21 cellular contexts compared by ENCODE assay signal in the genomic region with DNA sequence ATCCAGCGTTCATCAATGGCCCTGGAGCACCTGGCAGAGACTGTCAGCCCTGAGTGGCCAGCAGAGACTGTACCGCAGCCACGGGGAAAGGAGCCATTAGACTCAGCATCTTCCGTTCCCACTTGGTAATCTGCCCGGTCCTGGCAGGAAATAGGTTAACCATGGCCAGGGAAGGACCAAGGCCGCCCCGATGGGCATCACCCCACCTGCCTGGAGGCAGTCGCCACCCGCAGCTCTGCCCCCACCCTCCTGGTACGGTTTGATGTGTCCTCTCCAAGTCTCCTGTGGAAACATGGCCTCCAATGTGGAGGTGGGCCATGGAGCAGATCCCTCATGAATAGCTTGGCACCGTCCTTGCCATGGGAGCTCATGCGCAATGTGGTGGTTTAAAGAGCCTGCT.
DNase-seq lines count a peak whose midpoint lies in the region; ATAC-seq and TF ChIP-seq lines count a peak whose summit lies in the region.
"Had no signal": no experiment of that assay in that cellular context is flagged by ENCODE, and none has a peak within 500 bp of the region (broad histone marks: within the 10 kb centered on the region; RNA-seq: fewer than 3 reads in every experiment).

No MANE protein-coding gene starts in this region.

- no peak overlapping the region for H3T11ph ChIP-seq in H9 (ENCODE audit: low read length)

- TF ChIP-seq POLR2A in stomach (IDR thresholded peaks at IDR 0.05) = no peak

- no peak overlapping the region for H4K91ac ChIP-seq in H9 (ENCODE audit: insufficient read length, low read depth, low read length)

- H2BK12ac ChIP-seq in H9 (ENCODE audit: insufficient read length, low read depth, low read length) = no peak overlapping the region

- H3K9me3 ChIP-seq in H9 (ENCODE audit: control insufficient read depth, low read depth, low read length) = no peaks in the 10 kb centered on the region
- no peaks in the 10 kb centered on the region for H3K9me3 ChIP-seq in stomach
- H3K9me3 ChIP-seq: Caco-2, SK-N-SH had no signal

- H2BK5ac ChIP-seq in H9 (ENCODE audit: insufficient read length, low read length) = no peak overlapping the region

- no CpG with 5 or more reads among the region's 12 CpGs for WGBS in H9 (ENCODE audit: extremely low coverage, insufficient read length, low lambda C conversion rate)
- 82 to 90% (median 86%) methylated on average over 11 to 12 of the region's 12 CpGs for WGBS in stomach, 5 donors

- peaks cover 75% of the 10 kb centered on the region for H3K27me3 Mint-ChIP-seq in H9 (ENCODE audit: low read depth)
- H3K27me3 Mint-ChIP-seq: CD4-positive, alpha-beta memory T cell had no signal

- H3K27me3 ChIP-seq in H9 (ENCODE audit: insufficient read depth, low read length) (peaks cover 11% of the 10 kb centered on the region; the same call in 1 of the 2 replicates), stomach (peaks cover 0 to 26% (median 0%) of the 10 kb centered on the region in 3 donors)

- H2BK20ac ChIP-seq in H9 (ENCODE audit: low read depth, low read length, poor library complexity, severe bottlenecking) = no peak overlapping the region

- peaks cover 4% of the 10 kb centered on the region; the same call in 1 of the 2 replicates for H3K4me1 ChIP-seq in H9 (ENCODE audit: insufficient read depth, low read length)
- no peaks in the 10 kb centered on the region for H3K4me1 ChIP-seq in stomach
- H3K4me1 ChIP-seq: Caco-2 had no signal

- DNase-seq in H9 (peak; percentile 22), cerebellar cortex (ENCODE audit: low spot score) (peak; percentile 80), mesenteric fat pad (ENCODE audit: low spot score) (peak; percentile 81), stomach (peak; percentile 16), 8988T (no peak)
- DNase-seq: Caco-2; CD4-positive, alpha-beta memory T cell; GDM1; Kasumi-1; MV-4-11; NCI-H1105 treated with DMSO at 0.1 percent for 48 hours; NCI-H146; NCI-H1930; NCI-H446; NCI-H524 treated with DMSO at 0.1 percent for 48 hours; NCI-H774; SK-N-SH had no signal

- ATAC-seq in GM18858 (IDR thresholded peaks at IDR 0.05; ENCODE audit: unreplicated experiment) (no peak), GM21576 (IDR thresholded peaks at IDR 0.05; ENCODE audit: unreplicated experiment) (no peak)
- ATAC-seq: GM12878 had no signal

- H3K9me3 Mint-ChIP-seq in H9 = peaks cover 9 to 12% of the 10 kb centered on the region in 2 experiments

- H4K5ac ChIP-seq in H9 (ENCODE audit: insufficient read length, low read depth, low read length) = no peak overlapping the region

- H3K79me2 ChIP-seq in H9 (ENCODE audit: insufficient read depth, low read length) = no peaks in the 10 kb centered on the region

- H3K23ac ChIP-seq in H9 (ENCODE audit: insufficient read length, low read depth, low read length) = no peak overlapping the region

- H3K36me3 ChIP-seq in stomach = no peaks in the 10 kb centered on the region

- H3K4me3 ChIP-seq in stomach = no peak overlapping the region
- H3K4me3 ChIP-seq: GM12878 had no signal

- TF ChIP-seq EP300 in stomach (IDR thresholded peaks at IDR 0.05) = no peak

- intact Hi-C loops in stomach (cut with DNase I; ENCODE audit: low total_unique reads) = no loop called here

- no peak overlapping the region for H3K27ac Mint-ChIP-seq in H9

- no peak overlapping the region for H3K4me2 ChIP-seq in H9 (ENCODE audit: insufficient read depth, insufficient read length, low read length)
- H3K4me2 ChIP-seq: SK-N-SH had no signal

- no peak overlapping the region for H3K4ac ChIP-seq in H9 (ENCODE audit: low read depth, low read length)

- no peaks in the 10 kb centered on the region for H3K79me1 ChIP-seq in H9 (ENCODE audit: insufficient read depth, low read depth, low read length, poor library complexity, severe bottlenecking)

- no peak overlapping the region for H4K8ac ChIP-seq in H9 (replicated peaks; ENCODE audit: insufficient read length, low read depth, low read length)

- no peak overlapping the region for H2AFZ ChIP-seq in H9 (ENCODE audit: low read length)

- TF ChIP-seq CTCF in H9 (conservative IDR thresholded peaks at IDR 0.05) (no peak), stomach (IDR thresholded peaks at IDR 0.05) (no peak)

- H2BK120ac ChIP-seq in H9 (ENCODE audit: low read depth, low read length, poor library complexity, severe bottlenecking) = no peak overlapping the region

- peaks cover 2% of the 10 kb centered on the region for H3K23me2 ChIP-seq in H9 (ENCODE audit: insufficient read length, low read depth, low read length, poor library complexity, severe bottlenecking)

- peaks cover 21 to 22% of the 10 kb centered on the region in 2 experiments for H3K4me1 Mint-ChIP-seq in H9

- H3K4me3 Mint-ChIP-seq in H9 = no peak overlapping the region
- H3K4me3 Mint-ChIP-seq: CD4-positive, alpha-beta memory T cell had no signal

- no peaks in the 10 kb centered on the region for H4K20me1 ChIP-seq in H9 (ENCODE audit: control insufficient read depth, insufficient read depth, insufficient read length)

- H3K14ac ChIP-seq in H9 (ENCODE audit: insufficient read depth, low read length) = no peak overlapping the region; the same call in 1 of the 2 replicates

- H3K27ac ChIP-seq in H9 (ENCODE audit: insufficient read length, low read depth, low read length) = no peak overlapping the region
- H3K27ac ChIP-seq in stomach = no peak overlapping the region
- H3K27ac ChIP-seq: HL-60 had no signal

- H3K9ac ChIP-seq in H9 (ENCODE audit: extremely low read depth, insufficient read length, low read length) = no peak overlapping the region
- H3K9ac ChIP-seq: SK-N-SH had no signal

- no peak overlapping the region for H3K56ac ChIP-seq in H9 (ENCODE audit: insufficient read length, low read depth, low read length)

- no peak overlapping the region for H3K18ac ChIP-seq in H9 (ENCODE audit: insufficient read length, low read depth, low read length)

- peaks cover 3 to 11% (median 10%) of the 10 kb centered on the region in 3 experiments; a peak in 6 of 7 replicates for H3K36me3 Mint-ChIP-seq in H9 (ENCODE audit: insufficient read depth in 1 of 3, low read depth in 3 of 3)
- H3K36me3 Mint-ChIP-seq: CD4-positive, alpha-beta memory T cell had no signal

- H2AK5ac ChIP-seq in H9 (ENCODE audit: insufficient read length, low read length) = no peak overlapping the region

- no peak overlapping the region for H2BK15ac ChIP-seq in H9 (ENCODE audit: low read depth, low read length)
